12 cellular contexts compared by ENCODE assay signal in genomic region chr9:93813687-93814560, GRCh38.
DNase-seq lines count a peak whose midpoint lies in the region; ATAC-seq and TF ChIP-seq lines count a peak whose summit lies in the region.
"Had no signal": no experiment of that assay in that cellular context is flagged by ENCODE, and none has a peak within 500 bp of the region (broad histone marks: within the 10 kb centered on the region; RNA-seq: fewer than 3 reads in every experiment).

No MANE protein-coding gene starts in this region.

- ATAC-seq in HG03439 (IDR thresholded peaks at IDR 0.05; ENCODE audit: unreplicated experiment) = no peak

- intact Hi-C loops in breast epithelium (cut with DNase I; ENCODE audit: low total_unique reads) = no loop called here

- H3K4me1 ChIP-seq in breast epithelium (no peaks in the 10 kb centered on the region), hepatocyte (ENCODE audit: insufficient read depth) (no peaks in the 10 kb centered on the region)
- H3K4me1 ChIP-seq: heart left ventricle had no signal

- H3K9me2 ChIP-seq in hepatocyte (replicated peaks; ENCODE audit: insufficient read depth) = no peaks in the 10 kb centered on the region

- no peak for TF ChIP-seq POLR2A in breast epithelium (IDR thresholded peaks at IDR 0.05)

- H3K4me2 ChIP-seq in hepatocyte = no peak overlapping the region

- H3K27me3 ChIP-seq in breast epithelium (peaks cover 0 to 30% of the 10 kb centered on the region in 2 donors), hepatocyte (peaks cover 11% of the 10 kb centered on the region)
- H3K27me3 ChIP-seq: brain microvascular endothelial cell had no signal

- H4K20me1 ChIP-seq in hepatocyte (ENCODE audit: insufficient read depth, poor library complexity, severe bottlenecking) = no peaks in the 10 kb centered on the region

- no peaks in the 10 kb centered on the region for H3K36me3 ChIP-seq in breast epithelium
- no peaks in the 10 kb centered on the region for H3K36me3 ChIP-seq in hepatocyte (replicated peaks; ENCODE audit: insufficient read depth, low read depth)
- H3K36me3 ChIP-seq: brain microvascular endothelial cell, heart left ventricle had no signal

- TF ChIP-seq CTCF in breast epithelium (IDR thresholded peaks at IDR 0.05) = no peak
- no peak for TF ChIP-seq CTCF in hepatocyte (IDR thresholded peaks at IDR 0.05; ENCODE audit: poor library complexity)

- DNase-seq in DMS53 (lab: John Stamatoyannopoulos, UW) = peak; percentile 98
- peak; percentile 92 for DNase-seq in NCI-H1417 treated with DMSO at 0.1 percent for 48 hours (lab: John Stamatoyannopoulos, UW)
- peak; percentile 50 to 77 for DNase-seq in NCI-H526 (lab: John Stamatoyannopoulos, UW)
- DNase-seq in left kidney (ENCODE audit: low read depth, low spot score) = peak; percentile 36
- DNase-seq in breast epithelium (ENCODE audit: low spot score in 2 of 2) = no peak
- DNase-seq in hepatocyte (ENCODE audit: low spot score) = no peak
- no peak for DNase-seq in mesenteric fat pad (ENCODE audit: low spot score)
- DNase-seq: brain microvascular endothelial cell, heart left ventricle, NCI-H1048, SIG-M5 had no signal

- H3K9me3 ChIP-seq in breast epithelium (peaks cover 0 to 8% of the 10 kb centered on the region in 2 donors), hepatocyte (ENCODE audit: low read depth) (no peaks in the 10 kb centered on the region)

- H2AFZ ChIP-seq in hepatocyte = no peak overlapping the region

- no peak overlapping the region for H3K4me3 ChIP-seq in breast epithelium
- no peak overlapping the region for H3K4me3 ChIP-seq in hepatocyte
- H3K4me3 ChIP-seq: heart left ventricle had no signal

- 40% methylated on average over 12 of the region's 12 CpGs for WGBS in hepatocyte (ENCODE audit: low lambda C conversion rate, missing lambda C conversion rate)

- no peaks in the 10 kb centered on the region for H3K79me2 ChIP-seq in hepatocyte

- no peak overlapping the region for H3K27ac ChIP-seq in breast epithelium
- no peak overlapping the region for H3K27ac ChIP-seq in hepatocyte
- H3K27ac ChIP-seq: brain microvascular endothelial cell, heart left ventricle had no signal

Comparison
In these comparisons a context has a peak if more than half of its experiments do, and no peak if none do; other contexts are left out.
1. DNase-seq: peak in DMS53 (single experiment), NCI-H1417 treated with DMSO at 0.1 percent for 48 hours (single experiment), NCI-H526 (2 of 2) and left kidney (single experiment); none in breast epithelium (0 of 2), hepatocyte (single experiment) and mesenteric fat pad (single experiment).